Comparison of ENCODE assay signal across 8 cellular contexts in genomic region chr17:3012926-3013581, GRCh38. TPM values are rescaled to one million over a fixed set of nuclear protein-coding genes. Genes with fewer than 3 reads are reported as not detected.
DNase-seq lines count a peak whose midpoint lies in the region; ATAC-seq lines count a peak whose summit lies in the region.

No MANE protein-coding gene starts in this region.

- peaks cover 3% of the 10 kb centered on the region for H3K4me1 Mint-ChIP-seq in T-helper 17 cell

- no peaks in the 10 kb centered on the region for H3K27me3 Mint-ChIP-seq in T-helper 17 cell

- ATAC-seq in T-helper 17 cell (peak; percentile 76), HG02642 (IDR thresholded peaks at IDR 0.05; ENCODE audit: poor library complexity, unreplicated experiment) (no peak), GM21619 (IDR thresholded peaks at IDR 0.05; ENCODE audit: unreplicated experiment) (no peak)

- no peak overlapping the region for H3K4me3 Mint-ChIP-seq in T-helper 17 cell

- no peaks in the 10 kb centered on the region for H3K9me3 ChIP-seq in T-helper 17 cell (ENCODE audit: control insufficient read depth, low read length, poor library complexity, severe bottlenecking)

- DNase-seq in ELF-1 (ENCODE audit: low read depth, low spot score) = peak; percentile 83
- DNase-seq in Kasumi-1 (lab: John Stamatoyannopoulos, UW) = peak; percentile 25 to 31
- DNase-seq in T-helper 17 cell = peak in 1 of 3 donors; percentile 33
- DNase-seq in astrocyte of the hippocampus (ENCODE audit: low read depth, low spot score) = peak; percentile 79
- DNase-seq in hypothalamus (lab: John Stamatoyannopoulos, UW) = peak in 42 of 51 donors; percentile 6 to 77 (median 38)
- DNase-seq in stimulated activated CD4-positive, alpha-beta T cell treated with anti-CD3 and anti-CD28 coated beads, Interleukin-12 subunit alpha, Interleukin-12 subunit beta, amount 100 ng/mL, for 24 hours (ENCODE audit: low read depth in 2 of 2) = peak; percentile 13 to 43

- peaks cover 2% of the 10 kb centered on the region for H3K36me3 Mint-ChIP-seq in T-helper 17 cell (ENCODE audit: low read depth)

- H3K27ac Mint-ChIP-seq in T-helper 17 cell = no peak overlapping the region

RNA-seq across cellular contexts. Expression of gene OR1D5, which starts 50.4 kb away (rescaled TPM):
- not detected for total RNA-seq in T-helper 17 cell
